In the genomic region with DNA sequence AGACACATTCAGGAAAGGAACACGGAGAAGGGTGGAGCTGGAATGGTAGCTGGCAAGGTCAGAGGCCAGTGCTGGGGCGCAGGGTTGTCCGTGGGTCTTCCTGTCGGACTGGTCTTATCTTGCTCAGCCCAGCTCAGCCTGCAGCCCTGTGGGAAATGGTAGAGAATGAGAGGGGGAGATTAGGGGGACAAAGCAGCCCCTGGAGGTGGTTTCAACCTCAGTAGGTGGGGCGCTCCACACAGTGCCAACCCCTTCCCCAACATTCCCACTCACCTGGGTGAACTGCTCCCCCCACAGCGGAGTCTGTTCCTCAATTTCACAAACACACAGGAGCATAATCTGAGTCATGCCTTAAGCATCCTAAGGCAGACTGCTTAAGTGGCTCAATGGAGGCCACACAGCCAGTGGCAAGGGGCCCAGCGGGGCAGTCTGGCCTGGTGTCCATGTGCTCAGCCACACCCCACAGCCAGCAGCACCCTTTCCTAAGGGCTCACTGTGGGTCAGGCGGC, we compare ENCODE assay signal across 17 cellular contexts. TPM values are rescaled to one million over a fixed set of nuclear protein-coding genes. Genes with fewer than 3 reads are reported as not detected.
DNase-seq lines count a peak whose midpoint lies in the region; ATAC-seq and TF ChIP-seq lines count a peak whose summit lies in the region.
"Had no signal": no experiment of that assay in that cellular context is flagged by ENCODE, and none has a peak within 500 bp of the region (broad histone marks: within the 10 kb centered on the region; RNA-seq: fewer than 3 reads in every experiment).

No MANE protein-coding gene starts in this region.

- no peaks in the 10 kb centered on the region for H3K9me3 Mint-ChIP-seq in activated T-helper 17 cell treated with anti-CD3 and anti-CD28 coated beads, Interleukin-2, amount 50 U/mL, for 72 hours
- H3K9me3 Mint-ChIP-seq: activated naive CD8-positive, alpha-beta T cell treated with anti-CD3 and anti-CD28 coated beads, Interleukin-2, amount 10 ng/mL, durations not matched to agents 7 days and 5 days had no signal

- DNase-seq in H4 (ENCODE audit: low spot score), result peak; percentile 59
- DNase-seq in RWPE1 (ENCODE audit: low spot score), result peak; percentile 49
- peak; percentile 15 for DNase-seq in fibroblast of peridontal ligament (ENCODE audit: extremely low read depth)
- DNase-seq in skeletal muscle cell (ENCODE audit: low read depth), result peak; percentile 10
- DNase-seq in NCI-H2171 treated with DMSO at 0.1 percent for 48 hours (lab: John Stamatoyannopoulos, UW), result no peak
- DNase-seq in foreskin melanocyte, result no peak
- DNase-seq: activated naive CD8-positive, alpha-beta T cell treated with anti-CD3 and anti-CD28 coated beads, Interleukin-2, amount 10 ng/mL, durations not matched to agents 7 days and 5 days; DND-41; NCI-H1105; NCI-H748 treated with DMSO at 0.1 percent for 48 hours; stimulated activated CD4-positive, alpha-beta T cell treated with anti-CD3 and anti-CD28 coated beads, Interleukin-4, amount 100 ng/mL, for 4 hours; T-helper 1 cell had no signal

- TF ChIP-seq CTCF in RWPE1 (conservative IDR thresholded peaks at IDR 0.05; ENCODE audit: low read depth), result no peak

- H3K36me3 Mint-ChIP-seq in activated T-helper 17 cell treated with anti-CD3 and anti-CD28 coated beads, Interleukin-2, amount 50 U/mL, for 72 hours (ENCODE audit: low read depth), result no peaks in the 10 kb centered on the region
- H3K36me3 Mint-ChIP-seq: activated naive CD8-positive, alpha-beta T cell treated with anti-CD3 and anti-CD28 coated beads, Interleukin-2, amount 10 ng/mL, durations not matched to agents 7 days and 5 days had no signal

- H3K4me3 ChIP-seq in skeletal muscle cell (ENCODE audit: low read depth, low read length), result no peak overlapping the region

- no peak for ATAC-seq in HG02642 (IDR thresholded peaks at IDR 0.05; ENCODE audit: poor library complexity, unreplicated experiment)
- no peak for ATAC-seq in activated T-helper 17 cell treated with anti-CD3 and anti-CD28 coated beads, Interleukin-2, amount 50 U/mL, for 72 hours (replicated peaks)

- H3K27ac Mint-ChIP-seq in activated T-helper 17 cell treated with anti-CD3 and anti-CD28 coated beads, Interleukin-2, amount 50 U/mL, for 72 hours, result no peak overlapping the region
- H3K27ac Mint-ChIP-seq: activated naive CD8-positive, alpha-beta T cell treated with anti-CD3 and anti-CD28 coated beads, Interleukin-2, amount 10 ng/mL, durations not matched to agents 7 days and 5 days had no signal

- CTCF ChIA-PET in RWPE1 (lab: Yijun Ruan, JAX), result no interaction called here

- peak overlapping the region; percentile 58 for H3K27ac ChIP-seq in RWPE1

- H3K4me1 Mint-ChIP-seq in activated T-helper 17 cell treated with anti-CD3 and anti-CD28 coated beads, Interleukin-2, amount 50 U/mL, for 72 hours, result no peaks in the 10 kb centered on the region

- H3K4me3 Mint-ChIP-seq in activated T-helper 17 cell treated with anti-CD3 and anti-CD28 coated beads, Interleukin-2, amount 50 U/mL, for 72 hours, result no peak overlapping the region
- H3K4me3 Mint-ChIP-seq: activated naive CD8-positive, alpha-beta T cell treated with anti-CD3 and anti-CD28 coated beads, Interleukin-2, amount 10 ng/mL, durations not matched to agents 7 days and 5 days had no signal

- no peaks in the 10 kb centered on the region for H3K27me3 Mint-ChIP-seq in activated T-helper 17 cell treated with anti-CD3 and anti-CD28 coated beads, Interleukin-2, amount 50 U/mL, for 72 hours
- H3K27me3 Mint-ChIP-seq: activated naive CD8-positive, alpha-beta T cell treated with anti-CD3 and anti-CD28 coated beads, Interleukin-2, amount 10 ng/mL, durations not matched to agents 7 days and 5 days had no signal

- POLR2A ChIA-PET in RWPE1 (lab: Yijun Ruan, JAX; ENCODE audit: low non-redundant PET), result interaction anchor here (0.6 kb wide), 1 partner anchor 288 kb away, joined by 7 read pairs; no protein-coding TSS in a partner anchor

RNA-seq across cellular contexts. Expression of a gene that starts 6.8 kb away (rescaled TPM):
- 18.7 and 25.2 TPM in 2 replicates for total RNA-seq in H4 (2014; rRNA removed; shearing (Covaris generic))
- 100 to 1,000 TPM in 1 of 2 donors, 10 to 100 TPM in 1; 62.0 to 121 TPM for total RNA-seq in activated T-helper 17 cell treated with anti-CD3 and anti-CD28 coated beads, Interleukin-2, amount 50 U/mL, for 72 hours

RNA-seq across cellular contexts. Expression of a gene that starts 8.7 kb away (rescaled TPM):
- not detected in 2 replicates for total RNA-seq in H4 (2014; rRNA removed; shearing (Covaris generic))
- not detected for total RNA-seq in activated T-helper 17 cell treated with anti-CD3 and anti-CD28 coated beads, Interleukin-2, amount 50 U/mL, for 72 hours
- total RNA-seq: activated naive CD8-positive, alpha-beta T cell treated with anti-CD3 and anti-CD28 coated beads, Interleukin-2, amount 10 ng/mL, durations not matched to agents 7 days and 5 days; kidney epithelial cell; omental fat pad; temporal lobe had no signal

RNA-seq across cellular contexts. Expression of a gene that starts 31.3 kb away (rescaled TPM):
- not detected in 2 replicates for total RNA-seq in H4 (2014; rRNA removed; shearing (Covaris generic))
- under 1 TPM in 1 of 2 donors, not detected in 1; 0.26 TPM for total RNA-seq in activated T-helper 17 cell treated with anti-CD3 and anti-CD28 coated beads, Interleukin-2, amount 50 U/mL, for 72 hours
- total RNA-seq: activated naive CD8-positive, alpha-beta T cell treated with anti-CD3 and anti-CD28 coated beads, Interleukin-2, amount 10 ng/mL, durations not matched to agents 7 days and 5 days; kidney epithelial cell; omental fat pad; temporal lobe had no signal

RNA-seq across cellular contexts. Expression of a gene that starts 33.5 kb away (rescaled TPM):
- not detected in 2 replicates for total RNA-seq in H4 (2014; rRNA removed; shearing (Covaris generic))
- total RNA-seq in activated T-helper 17 cell treated with anti-CD3 and anti-CD28 coated beads, Interleukin-2, amount 50 U/mL, for 72 hours, result not detected
- total RNA-seq: activated naive CD8-positive, alpha-beta T cell treated with anti-CD3 and anti-CD28 coated beads, Interleukin-2, amount 10 ng/mL, durations not matched to agents 7 days and 5 days; kidney epithelial cell; omental fat pad; temporal lobe had no signal

RNA-seq across cellular contexts. Expression of a gene that starts 40.4 kb away (rescaled TPM):
- 9.9 and 16.0 TPM in 2 replicates for total RNA-seq in H4 (2014; rRNA removed; shearing (Covaris generic))
- 1 to 10 TPM; 3.7 to 4.7 TPM for total RNA-seq in activated T-helper 17 cell treated with anti-CD3 and anti-CD28 coated beads, Interleukin-2, amount 50 U/mL, for 72 hours

Comparison
In these comparisons a context has a peak if more than half of its experiments do, and no peak if none do; other contexts are left out.
1. DNase-seq: peak in H4 (single experiment), RWPE1 (single experiment), fibroblast of peridontal ligament (single experiment) and skeletal muscle cell (single experiment); none in NCI-H2171 treated with DMSO at 0.1 percent for 48 hours (single experiment) and foreskin melanocyte (single experiment).